Comparison of ENCODE assay signal across 16 cellular contexts in genomic region chr10:17214486-17214885, GRCh38. TPM values are rescaled to one million over a fixed set of nuclear protein-coding genes. Genes with fewer than 3 reads are reported as not detected.
DNase-seq lines count a peak whose midpoint lies in the region; ATAC-seq, FAIRE-seq and TF ChIP-seq lines count a peak whose summit lies in the region.
"Had no signal": no experiment of that assay in that cellular context is flagged by ENCODE, and none has a peak within 500 bp of the region (broad histone marks: within the 10 kb centered on the region; RNA-seq: fewer than 3 reads in every experiment).

No MANE protein-coding gene starts in this region.

- intact Hi-C loops in K562 (cut with micrococcal nuclease) = no loop called here

- H3K27ac Mint-ChIP-seq in HFFc6 = peak overlapping the region; percentile 100
- H3K27ac Mint-ChIP-seq in immature natural killer cell = peak overlapping the region in 4 of 6 donors; percentile 18 to 95 (median 80)
- H3K27ac Mint-ChIP-seq: activated naive CD4-positive, alpha-beta T cell treated with anti-CD3 and anti-CD28 coated beads for 36 hours had no signal

- BruUV-seq in K562 (replicated peaks; lab: Mats Ljungman, UMichigan) = no TSS peak

- peak overlapping the region; percentile 88; the same call in 2 of the 3 replicates for H3K27ac ChIP-seq in K562 (ENCODE audit: extremely low read depth, low read depth, low read length)
- H3K27ac ChIP-seq in subcutaneous abdominal adipose tissue (ENCODE audit: low read depth, low read length) = peak overlapping the region; percentile 98
- H3K27ac ChIP-seq: prostate gland had no signal

- H2AFZ ChIP-seq in K562 (ENCODE audit: low read depth, low read length) = peak overlapping the region; percentile 69; the same call in 1 of the 2 replicates

- no peaks in the 10 kb centered on the region for H3K9me3 ChIP-seq in K562 (replicated peaks; ENCODE audit: control insufficient read depth, insufficient read depth, low read depth, low read length)
- no peaks in the 10 kb centered on the region for H3K9me3 ChIP-seq in subcutaneous abdominal adipose tissue (ENCODE audit: control insufficient read depth in 5 of 5, low read length in 5 of 5)
- H3K9me3 ChIP-seq: Caco-2, prostate gland had no signal

- no peak for TF ChIP-seq POLR2A in K562 (conservative IDR thresholded peaks at IDR 0.05)

- H3K9me1 ChIP-seq in K562 (ENCODE audit: control insufficient read depth, insufficient read depth, low read length) = no peaks in the 10 kb centered on the region

- H3K4me1 ChIP-seq in K562 (replicated peaks in 1 of 2; ENCODE audit: control insufficient read depth in 2 of 2, insufficient read depth in 2 of 2, low read length in 2 of 2) (peaks cover 5 to 44% of the 10 kb centered on the region in 2 experiments), subcutaneous abdominal adipose tissue (ENCODE audit: control insufficient read depth in 5 of 5, insufficient read depth in 5 of 5, low read length in 5 of 5) (peaks cover 2 to 40% (median 33%) of the 10 kb centered on the region in 5 donors)
- H3K4me1 ChIP-seq: prostate gland had no signal

- 87% methylated on average over 4 of the region's 4 CpGs for WGBS in K562 (ENCODE audit: insufficient coverage, low coverage, missing lambda C conversion rate)

- H3K36me3 ChIP-seq in K562 (ENCODE audit: control insufficient read depth, insufficient read depth, low read length) = no peaks in the 10 kb centered on the region
- H3K36me3 ChIP-seq in subcutaneous abdominal adipose tissue (ENCODE audit: control insufficient read depth in 5 of 5, insufficient read depth in 5 of 5, low read length in 5 of 5) = no peaks in the 10 kb centered on the region
- H3K36me3 ChIP-seq: prostate gland had no signal

- POLR2A ChIA-PET in K562 (lab: Yijun Ruan, JAX) = interaction anchor here (0.6 kb wide), 1 partner anchor 16 kb away, joined by 3 read pairs; no protein-coding TSS in a partner anchor

- FAIRE-seq in K562 (lab: Jason Lieb, UNC) = no peak
- FAIRE-seq: HTR-8/SVneo had no signal

- H3K79me2 ChIP-seq in K562 (ENCODE audit: control insufficient read depth, insufficient read depth, low read length) = 0 out of 3 replicates have a peak, but pooled peaks cover 2% of the 10 kb centered on the region

- H3K36me3 Mint-ChIP-seq in HFFc6 (ENCODE audit: low read depth) (peaks cover 5% of the 10 kb centered on the region; the same call in 1 of the 2 replicates), immature natural killer cell (peaks cover 0 to 9% (median 4%) of the 10 kb centered on the region in 3 donors)

- peak overlapping the region; percentile 87 for H3K4me3 Mint-ChIP-seq in HFFc6
- no peak overlapping the region for H3K4me3 Mint-ChIP-seq in immature natural killer cell
- H3K4me3 Mint-ChIP-seq: activated naive CD4-positive, alpha-beta T cell treated with anti-CD3 and anti-CD28 coated beads for 36 hours had no signal

- H3K4me3 ChIP-seq in K562 (no peak overlapping the region), subcutaneous abdominal adipose tissue (ENCODE audit: low read depth in 1 of 5, low read length in 5 of 5) (no peak overlapping the region)
- H3K4me3 ChIP-seq: GM12878, prostate gland had no signal

- no peak for ATAC-seq in K562
- ATAC-seq in HG02759 (IDR thresholded peaks at IDR 0.05; ENCODE audit: unreplicated experiment) = no peak
- ATAC-seq: activated CD4-positive, CD25-positive, alpha-beta regulatory T cell treated with anti-CD3 and anti-CD28 coated beads, Interleukin-2, amount 50 U/mL, for 24 hours; GM12878; left colon had no signal

- DNase-seq in HFFc6 = no peak
- no peak for DNase-seq in K562 (ENCODE audit: extremely low read depth in 1 of 4, low spot score in 3 of 4)
- DNase-seq in immature natural killer cell = no peak
- DNase-seq in GM13976 (ENCODE audit: low spot score) = no peak
- DNase-seq in GM19240 (ENCODE audit: insufficient read length, low spot score) = no peak
- DNase-seq in iPS-NIHi7 (ENCODE audit: extremely low spot score) = no peak
- DNase-seq: activated naive CD4-positive, alpha-beta T cell treated with anti-CD3 and anti-CD28 coated beads for 36 hours; Caco-2; left colon; NCI-H1930 had no signal

- in situ Hi-C loops in K562 (cut with MboI) (no loop called here), GM13976 (cut with MboI; ENCODE audit: low sequenced_read_pairs, unreplicated experiment) (no loop called here)

- no peaks in the 10 kb centered on the region for H4K20me1 ChIP-seq in K562 (replicated peaks; ENCODE audit: control insufficient read depth, insufficient read depth, low read length)

- no peaks in the 10 kb centered on the region for H3K9me3 Mint-ChIP-seq in HFFc6
- no peaks in the 10 kb centered on the region for H3K9me3 Mint-ChIP-seq in immature natural killer cell
- H3K9me3 Mint-ChIP-seq: activated naive CD4-positive, alpha-beta T cell treated with anti-CD3 and anti-CD28 coated beads for 36 hours had no signal

- TF ChIP-seq CTCF in HFFc6 (IDR thresholded peaks at IDR 0.05) (no peak), K562 (IDR thresholded peaks at IDR 0.05 in 2 of 3, conservative IDR thresholded peaks at IDR 0.05 in 1 of 3; ENCODE audit: insufficient read depth in 2 of 3, low read depth in 1 of 3, low read length in 3 of 3) (no peak), GM13976 (IDR thresholded peaks at IDR 0.05; ENCODE audit: borderline replicate concordance, control extremely low read depth, extremely low read depth, insufficient read depth, missing control alignments) (no peak)

- no peak for TF ChIP-seq EP300 in K562 (IDR thresholded peaks at IDR 0.05; ENCODE audit: low read length)

- CTCF ChIA-PET in K562 (lab: Yijun Ruan, JAX; ENCODE audit: low intra/inter-chr PET ratio) = no interaction called here

- H3K27me3 Mint-ChIP-seq in HFFc6 (ENCODE audit: insufficient read depth) (peaks cover 4% of the 10 kb centered on the region; the same call in 1 of the 2 replicates), immature natural killer cell (ENCODE audit: low read depth in 3 of 3) (peaks cover 0 to 3% (median 0%) of the 10 kb centered on the region in 3 donors)

- H3K4me1 Mint-ChIP-seq in HFFc6 (ENCODE audit: low read depth) (peaks cover 97% of the 10 kb centered on the region), immature natural killer cell (peaks cover 13 to 20% of the 10 kb centered on the region in 2 donors)

- H3K4me2 ChIP-seq in K562 (ENCODE audit: insufficient read depth, low read length) = no peak overlapping the region

- H3K9ac ChIP-seq in K562 (ENCODE audit: insufficient read depth in 1 of 2, low read depth in 2 of 2, low read length in 2 of 2) (no peak overlapping the region), subcutaneous abdominal adipose tissue (ENCODE audit: low read length in 5 of 5) (no peak overlapping the region)

- H3K27me3 ChIP-seq in K562 (ENCODE audit: control insufficient read depth in 2 of 2, insufficient read depth in 2 of 2, low read length in 2 of 2) = no peaks in the 10 kb centered on the region
- no peaks in the 10 kb centered on the region for H3K27me3 ChIP-seq in subcutaneous abdominal adipose tissue (ENCODE audit: control insufficient read depth in 5 of 5, insufficient read depth in 4 of 5, low read length in 5 of 5)

- TF ChIP-seq RAD21 in K562 (CRISPR knock-in tag; conservative IDR thresholded peaks at IDR 0.05 in 1 of 2, IDR thresholded peaks at IDR 0.05 in 1 of 2) = no peak

TF ChIP-seq in K562, 482 proteins besides CTCF, POLR2A, EP300 and RAD21 (continues in another document):
- TF ChIP-seq PYGO2 (tag; IDR thresholded peaks at IDR 0.05) = no peak

RNA-seq across cellular contexts. Expression of gene TRDMT1, which starts 13.0 kb away (rescaled TPM):
- total RNA-seq in HFFc6 (2021; fragmentation: NEBNext Ultra II Directional; extraction: Animal tissue kit (Norgen Biotek cat#: 25700)) = 10 to 100 TPM in 2 of 6 experiments, 1 to 10 TPM in 4; 6.8 to 13.0 (median 8.6) TPM
- total RNA-seq in K562 (2011; cell fraction: chromatin; rRNA removed; ENCODE audit: low replicate concordance) = 5.7 and 18.9 TPM in 2 replicates
- 2.3 and 4.5 TPM in 2 replicates for total RNA-seq in K562 (2011; cell fraction: nucleolus; rRNA removed)
- 10.6 and 14.4 TPM in 2 replicates for total RNA-seq in K562 (2011; cell fraction: nucleoplasm; rRNA removed)
- total RNA-seq in K562 (2014; rRNA removed) = 5.6 and 6.9 TPM in 2 replicates
- total RNA-seq in K562 (2014; rRNA removed; fragmentation: Illumina TruSeq; extraction: Trizol) = 10.5 and 10.7 TPM in 2 replicates
- 5.6 and 7.0 TPM in 2 replicates for total RNA-seq in K562 (2015; rRNA removed; fragmentation: Illumina TruSeq; extraction: Trizol)
- total RNA-seq in K562 (2021) = 9.1 and 10.2 TPM in 2 replicates
- polyA plus RNA-seq in K562 (2011; rRNA removed) = 6.9 and 12.6 TPM in 2 replicates
- 1.8 and 2.4 TPM in 2 replicates for polyA plus RNA-seq in K562 (2011; cell fraction: cytosol; rRNA removed)
- 5.4 and 6.7 TPM in 2 replicates for polyA plus RNA-seq in K562 (2011; cell fraction: nucleus; rRNA removed)
- polyA plus RNA-seq in K562 (2012) = 4.1 and 6.4 TPM in 2 replicates
- 6.5 and 9.6 TPM in 2 replicates for polyA plus RNA-seq in K562 (2014; fragmentation: Illumina TruSeq; extraction: Trizol)
- 1 to 10 TPM; 8.7 to 9.3 TPM for polyA plus RNA-seq in K562 (2014; fragmentation: Nextera tagmentation; extraction: Ambion mirVana)
- polyA plus RNA-seq in K562 (2014; rRNA removed) = 5.4 and 6.2 TPM in 2 replicates
- 10.9 and 12.3 TPM in 2 replicates for polyA minus RNA-seq in K562 (2011; rRNA and poly(A)+ RNA removed)
- polyA minus RNA-seq in K562 (2011; cell fraction: cytosol; rRNA and poly(A)+ RNA removed) = 4.1 and 7.2 TPM in 2 replicates
- polyA minus RNA-seq in K562 (2011; cell fraction: nucleus; rRNA and poly(A)+ RNA removed) = 7.5 and 12.0 TPM in 2 replicates
- polyA plus RNA-seq in immature natural killer cell = 1 to 10 TPM; 1.4 to 7.8 (median 3.6) TPM

RNA-seq across cellular contexts. Expression of gene VIM, which starts 13.6 kb away (rescaled TPM):
- over 10,000 TPM in 4 of 6 experiments, 1,000 to 10,000 TPM in 2; 9,623 to 12,540 (median 10,688) TPM for total RNA-seq in HFFc6 (2021; fragmentation: NEBNext Ultra II Directional; extraction: Animal tissue kit (Norgen Biotek cat#: 25700))
- total RNA-seq in K562 (2011; cell fraction: chromatin; rRNA removed; ENCODE audit: low replicate concordance) = 119 and 160 TPM in 2 replicates
- 119 and 169 TPM in 2 replicates for total RNA-seq in K562 (2011; cell fraction: nucleolus; rRNA removed)
- total RNA-seq in K562 (2011; cell fraction: nucleoplasm; rRNA removed) = 116 and 178 TPM in 2 replicates
- total RNA-seq in K562 (2014; rRNA removed) (604 and 655 TPM in 2 replicates), K562 (2014; rRNA removed; fragmentation: Illumina TruSeq; extraction: Trizol) (264 and 301 TPM in 2 replicates), K562 (2015; rRNA removed; fragmentation: Illumina TruSeq; extraction: Trizol) (441 and 490 TPM in 2 replicates), K562 (2021) (571 and 621 TPM in 2 replicates)
- polyA plus RNA-seq in K562 (2011; rRNA removed) (300 and 518 TPM in 2 replicates), K562 (2014; fragmentation: Illumina TruSeq; extraction: Trizol) (458 and 481 TPM in 2 replicates), K562 (2014; fragmentation: Nextera tagmentation; extraction: Ambion mirVana) (100 to 1,000 TPM in 1 of 2 experiments, 10 to 100 TPM in 1; 86.0 to 123 TPM), K562 (2014; rRNA removed) (275 and 383 TPM in 2 replicates), immature natural killer cell (100 to 1,000 TPM in 2 of 3 donors, 10 to 100 TPM in 1; 61.5 to 183 (median 142) TPM)
- 296 and 577 TPM in 2 replicates for polyA plus RNA-seq in K562 (2011; cell fraction: cytosol; rRNA removed)
- polyA plus RNA-seq in K562 (2011; cell fraction: nucleus; rRNA removed) = 267 and 332 TPM in 2 replicates
- 869 and 1,478 TPM in 2 replicates for polyA plus RNA-seq in K562 (2012)
- polyA minus RNA-seq in K562 (2011; rRNA and poly(A)+ RNA removed) = 448 and 611 TPM in 2 replicates
- polyA minus RNA-seq in K562 (2011; cell fraction: cytosol; rRNA and poly(A)+ RNA removed) = 361 and 458 TPM in 2 replicates
- polyA minus RNA-seq in K562 (2011; cell fraction: nucleus; rRNA and poly(A)+ RNA removed) = 168 and 199 TPM in 2 replicates

Comparison
In these comparisons a context has a peak if more than half of its experiments do, and no peak if none do; other contexts are left out.
1. RNA of gene VIM, which starts 13.6 kb away (total RNA-seq): 9,623 to 12,540 TPM in HFFc6; 116 to 655 TPM in K562; every median in the first group is over 10 times any median in the second.